Comparison of ENCODE assay signal across 6 cellular contexts in genomic region chr1:60348884-60349283, GRCh38.
"Had no signal": no experiment of that assay in that cellular context is flagged by ENCODE, and none has a peak within 500 bp of the region (broad histone marks: within the 10 kb centered on the region; RNA-seq: fewer than 3 reads in every experiment).

No MANE protein-coding gene starts in this region.

- H3K9ac ChIP-seq: KMS-11 had no signal

- H3K27ac ChIP-seq: HL-60, KMS-11 had no signal

- H3K4me2 ChIP-seq: KMS-11 had no signal

- FAIRE-seq: HTR-8/SVneo had no signal

- DNase-seq: IMR-90, KBM-7, KG1 had no signal
